Comparison of ENCODE assay signal across 14 cellular contexts in genomic region chr2:15539999-15540398, GRCh38. TPM values are rescaled to one million over a fixed set of nuclear protein-coding genes. Genes with fewer than 3 reads are reported as not detected.
A peak's percentile ranks its signal among the peaks of the same experiment; 100 is the strongest.
DNase-seq lines count a peak whose midpoint lies in the region; ATAC-seq and TF ChIP-seq lines count a peak whose summit lies in the region.
"Had no signal": no experiment of that assay in that cellular context is flagged by ENCODE, and none has a peak within 500 bp of the region (broad histone marks: within the 10 kb centered on the region; RNA-seq: fewer than 3 reads in every experiment).

No MANE protein-coding gene starts in this region.

- DNase-seq in stimulated activated naive CD8-positive, alpha-beta T cell treated with anti-CD3 and anti-CD28 coated beads, Interleukin-15, Interleukin-2, amounts not matched to agents 100 U/mL and 50 U/mL, for 24 hours, result no peak
- DNase-seq in CD14-positive monocyte (ENCODE audit: low spot score), result no peak
- DNase-seq in activated CD8-positive, alpha-beta memory T cell treated with anti-CD3 and anti-CD28 coated beads, Interleukin-2, amount 50 U/mL, for 4 hours, result no peak
- DNase-seq in SIG-M5 treated with dmso at 0.1 percent for 504 hours (lab: John Stamatoyannopoulos, UW; ENCODE audit: unreplicated experiment), result no peak
- DNase-seq in endothelial cell (ENCODE audit: low spot score), result no peak
- DNase-seq: activated CD4-positive, alpha-beta T cell treated with anti-CD3 and anti-CD28 coated beads for 1 hour; activated naive CD8-positive, alpha-beta T cell treated with anti-CD3 and anti-CD28 coated beads, Interleukin-2, amount 10 ng/mL, durations not matched to agents 7 days and 5 days; GDM1; SHP77 had no signal

- H3K4me3 Mint-ChIP-seq in stimulated activated naive CD8-positive, alpha-beta T cell treated with anti-CD3 and anti-CD28 coated beads, Interleukin-15, Interleukin-2, amounts not matched to agents 100 ng/mL and 50 ng/mL, for 24 hours, result no peak overlapping the region
- H3K4me3 Mint-ChIP-seq in CD14-positive monocyte, result no peak overlapping the region
- H3K4me3 Mint-ChIP-seq in endothelial cell (ENCODE audit: unreplicated experiment), result no peak overlapping the region
- H3K4me3 Mint-ChIP-seq: activated naive CD8-positive, alpha-beta T cell treated with anti-CD3 and anti-CD28 coated beads, Interleukin-2, amount 10 ng/mL, durations not matched to agents 7 days and 5 days; dendritic cell treated with granulocyte-macrophage colony-stimulating factor and Interleukin-4, amounts not matched to agents 40 ng/mL and 50 ng/mL, for 4 days had no signal

- H3K4me1 Mint-ChIP-seq in stimulated activated naive CD8-positive, alpha-beta T cell treated with anti-CD3 and anti-CD28 coated beads, Interleukin-15, Interleukin-2, amounts not matched to agents 100 ng/mL and 50 ng/mL, for 24 hours (ENCODE audit: low read depth), result peaks cover 7% of the 10 kb centered on the region
- peaks cover 10% of the 10 kb centered on the region for H3K4me1 Mint-ChIP-seq in CD14-positive monocyte
- H3K4me1 Mint-ChIP-seq in endothelial cell (ENCODE audit: unreplicated experiment), result peaks cover 5% of the 10 kb centered on the region

- H3K27me3 Mint-ChIP-seq in stimulated activated naive CD8-positive, alpha-beta T cell treated with anti-CD3 and anti-CD28 coated beads, Interleukin-15, Interleukin-2, amounts not matched to agents 100 ng/mL and 50 ng/mL, for 24 hours, result no peaks in the 10 kb centered on the region
- H3K27me3 Mint-ChIP-seq in CD14-positive monocyte (ENCODE audit: low read depth in 3 of 3) (no peaks in the 10 kb centered on the region), endothelial cell (ENCODE audit: unreplicated experiment) (no peaks in the 10 kb centered on the region)
- H3K27me3 Mint-ChIP-seq: activated naive CD8-positive, alpha-beta T cell treated with anti-CD3 and anti-CD28 coated beads, Interleukin-2, amount 10 ng/mL, durations not matched to agents 7 days and 5 days; dendritic cell treated with granulocyte-macrophage colony-stimulating factor and Interleukin-4, amounts not matched to agents 40 ng/mL and 50 ng/mL, for 4 days had no signal

- intact Hi-C loops in CD14-positive monocyte (cut with micrococcal nuclease), result no loop called here

- TF ChIP-seq CTCF in CD14-positive monocyte (IDR thresholded peaks at IDR 0.05) (no peak), endothelial cell (IDR thresholded peaks at IDR 0.05; ENCODE audit: unreplicated experiment) (no peak)

- H3K36me3 Mint-ChIP-seq in stimulated activated naive CD8-positive, alpha-beta T cell treated with anti-CD3 and anti-CD28 coated beads, Interleukin-15, Interleukin-2, amounts not matched to agents 100 ng/mL and 50 ng/mL, for 24 hours (ENCODE audit: low read depth), result peaks cover 33% of the 10 kb centered on the region
- H3K36me3 Mint-ChIP-seq in CD14-positive monocyte, result peaks cover 19 to 34% of the 10 kb centered on the region in 2 donors
- peaks cover 12% of the 10 kb centered on the region for H3K36me3 Mint-ChIP-seq in endothelial cell (ENCODE audit: low read depth, unreplicated experiment)

- H3K9me3 Mint-ChIP-seq in stimulated activated naive CD8-positive, alpha-beta T cell treated with anti-CD3 and anti-CD28 coated beads, Interleukin-15, Interleukin-2, amounts not matched to agents 100 ng/mL and 50 ng/mL, for 24 hours, result no peaks in the 10 kb centered on the region
- H3K9me3 Mint-ChIP-seq in CD14-positive monocyte (peaks cover 0 to 8% (median 0%) of the 10 kb centered on the region in 7 donors), endothelial cell (ENCODE audit: unreplicated experiment) (no peaks in the 10 kb centered on the region)
- H3K9me3 Mint-ChIP-seq: activated naive CD8-positive, alpha-beta T cell treated with anti-CD3 and anti-CD28 coated beads, Interleukin-2, amount 10 ng/mL, durations not matched to agents 7 days and 5 days; dendritic cell treated with granulocyte-macrophage colony-stimulating factor and Interleukin-4, amounts not matched to agents 40 ng/mL and 50 ng/mL, for 4 days had no signal

- no peak for ATAC-seq in stimulated activated naive CD8-positive, alpha-beta T cell treated with anti-CD3 and anti-CD28 coated beads, Interleukin-15, Interleukin-2, amounts not matched to agents 100 U/mL and 50 U/mL, for 24 hours
- ATAC-seq in GM21825 (IDR thresholded peaks at IDR 0.05; ENCODE audit: unreplicated experiment) (peak; percentile 74), HG03432 (IDR thresholded peaks at IDR 0.05; ENCODE audit: unreplicated experiment) (peak; percentile 88)
- ATAC-seq: A549 had no signal

- peak overlapping the region; percentile 2 for H3K27ac Mint-ChIP-seq in stimulated activated naive CD8-positive, alpha-beta T cell treated with anti-CD3 and anti-CD28 coated beads, Interleukin-15, Interleukin-2, amounts not matched to agents 100 ng/mL and 50 ng/mL, for 24 hours
- H3K27ac Mint-ChIP-seq in CD14-positive monocyte (peak overlapping the region in 2 of 7 donors; percentile 27 to 51), endothelial cell (ENCODE audit: unreplicated experiment) (no peak overlapping the region)
- H3K27ac Mint-ChIP-seq: activated naive CD8-positive, alpha-beta T cell treated with anti-CD3 and anti-CD28 coated beads, Interleukin-2, amount 10 ng/mL, durations not matched to agents 7 days and 5 days; dendritic cell treated with granulocyte-macrophage colony-stimulating factor and Interleukin-4, amounts not matched to agents 40 ng/mL and 50 ng/mL, for 4 days had no signal

RNA-seq across cellular contexts. Expression of gene NBAS, which starts 21.1 kb away (rescaled TPM):
- polyA plus RNA-seq in CD14-positive monocyte, result 10 to 100 TPM in 1 of 2 donors, 1 to 10 TPM in 1; 8.9 to 10.9 TPM
- 52.8 TPM for total RNA-seq in endothelial cell (ENCODE audit: unreplicated experiment)

RNA-seq across cellular contexts. Expression of gene DDX1, which starts 51.7 kb away (rescaled TPM):
- polyA plus RNA-seq in CD14-positive monocyte, result 10 to 100 TPM; 30.1 to 35.4 TPM
- total RNA-seq in endothelial cell (ENCODE audit: unreplicated experiment), result 100 TPM
